ENCODE assay signal across 8 cellular contexts in genomic region chr4:140154572-140154891, GRCh38. TPM values are rescaled to one million over a fixed set of nuclear protein-coding genes. Genes with fewer than 3 reads are reported as not detected.
DNase-seq lines count a peak whose midpoint lies in the region; ATAC-seq and TF ChIP-seq lines count a peak whose summit lies in the region.

No MANE protein-coding gene starts in this region.

- H3K27ac Mint-ChIP-seq in activated CD4-positive, alpha-beta T cell treated with anti-CD3 and anti-CD28 coated beads for 36 hours, result peak overlapping the region; percentile 55
- H3K27ac Mint-ChIP-seq in activated naive CD8-positive, alpha-beta T cell treated with anti-CD3 and anti-CD28 coated beads for 36 hours, result peak overlapping the region; percentile 78

- WGBS in suprapubic skin, result 66% methylated on average over 3 of the region's 3 CpGs

- TF ChIP-seq CTCF in suprapubic skin (IDR thresholded peaks at IDR 0.05), result no peak

- H3K27ac ChIP-seq in suprapubic skin, result peak overlapping the region; percentile 94

- CTCF ChIA-PET in activated CD4-positive, alpha-beta T cell treated with anti-CD3 and anti-CD28 coated beads for 36 hours (lab: Charles Lee), result interaction anchor here (0.9 to 2.0 kb wide), 5 partner anchors 93 to 142 kb away, joined by 3 to 10 read pairs (median 7); no protein-coding TSS in a partner anchor

- peaks cover 37% of the 10 kb centered on the region for H3K4me1 Mint-ChIP-seq in activated CD4-positive, alpha-beta T cell treated with anti-CD3 and anti-CD28 coated beads for 36 hours
- peaks cover 44% of the 10 kb centered on the region for H3K4me1 Mint-ChIP-seq in activated naive CD8-positive, alpha-beta T cell treated with anti-CD3 and anti-CD28 coated beads for 36 hours

- peaks cover 8% of the 10 kb centered on the region for H3K27me3 Mint-ChIP-seq in activated CD4-positive, alpha-beta T cell treated with anti-CD3 and anti-CD28 coated beads for 36 hours
- H3K27me3 Mint-ChIP-seq in activated naive CD8-positive, alpha-beta T cell treated with anti-CD3 and anti-CD28 coated beads for 36 hours, result peaks cover 10% of the 10 kb centered on the region

- peak overlapping the region; percentile 86 for H3K4me3 Mint-ChIP-seq in activated CD4-positive, alpha-beta T cell treated with anti-CD3 and anti-CD28 coated beads for 36 hours
- H3K4me3 Mint-ChIP-seq in activated naive CD8-positive, alpha-beta T cell treated with anti-CD3 and anti-CD28 coated beads for 36 hours, result peak overlapping the region; percentile 88

- no peaks in the 10 kb centered on the region for H3K27me3 ChIP-seq in suprapubic skin

- H3K36me3 Mint-ChIP-seq in activated CD4-positive, alpha-beta T cell treated with anti-CD3 and anti-CD28 coated beads for 36 hours (ENCODE audit: low read depth), result peaks cover 1% of the 10 kb centered on the region
- H3K36me3 Mint-ChIP-seq in activated naive CD8-positive, alpha-beta T cell treated with anti-CD3 and anti-CD28 coated beads for 36 hours, result no peaks in the 10 kb centered on the region

- no peak for ATAC-seq in activated CD4-positive, alpha-beta T cell treated with anti-CD3 and anti-CD28 coated beads for 36 hours
- ATAC-seq in activated CD4-positive, CD25-positive, alpha-beta regulatory T cell treated with anti-CD3 and anti-CD28 coated beads, Interleukin-2, amount 50 U/mL, for 24 hours, result no peak

- intact Hi-C loops in activated CD4-positive, alpha-beta T cell treated with anti-CD3 and anti-CD28 coated beads for 36 hours (cut with DNase I, micrococcal nuclease), result loop anchor here (1.0 to 10.0 kb wide), 8 partner anchors 37 to 1137 kb away; partner anchors contain the start of genes NOCT (in 1 of the 2) and RAB33B (in 1 of the 2)

- POLR2A ChIA-PET in activated CD4-positive, alpha-beta T cell treated with anti-CD3 and anti-CD28 coated beads for 36 hours (lab: Charles Lee), result no interaction called here

- TF ChIP-seq EP300 in suprapubic skin (IDR thresholded peaks at IDR 0.05), result no peak

- peaks cover 7% of the 10 kb centered on the region for H3K4me1 ChIP-seq in suprapubic skin

- no peak for TF ChIP-seq POLR2A in suprapubic skin (IDR thresholded peaks at IDR 0.05)

- DNase-seq in activated CD4-positive, alpha-beta T cell treated with anti-CD3 and anti-CD28 coated beads for 36 hours, result no peak
- no peak for DNase-seq in activated CD4-positive, alpha-beta T cell treated with anti-CD3 and anti-CD28 coated beads for 4 hours
- no peak for DNase-seq in activated naive CD8-positive, alpha-beta T cell treated with anti-CD3 and anti-CD28 coated beads for 36 hours
- DNase-seq in kidney glomerular epithelial cell (lab: John Stamatoyannopoulos, UW) (peak; percentile 58), suprapubic skin (ENCODE audit: low spot score in 2 of 2) (no peak), DMS114 treated with DMSO at 0.1 percent for 48 hours (lab: John Stamatoyannopoulos, UW; ENCODE audit: unreplicated experiment) (no peak), SW 1271 (lab: John Stamatoyannopoulos, UW) (no peak)

- H3K9me3 ChIP-seq in suprapubic skin, result no peaks in the 10 kb centered on the region

- H3K36me3 ChIP-seq in suprapubic skin, result no peaks in the 10 kb centered on the region

- H3K9me3 Mint-ChIP-seq in activated CD4-positive, alpha-beta T cell treated with anti-CD3 and anti-CD28 coated beads for 36 hours (ENCODE audit: low read depth), result no peaks in the 10 kb centered on the region
- no peaks in the 10 kb centered on the region for H3K9me3 Mint-ChIP-seq in activated naive CD8-positive, alpha-beta T cell treated with anti-CD3 and anti-CD28 coated beads for 36 hours

- H3K4me3 ChIP-seq in suprapubic skin, result peak overlapping the region; percentile 59

RNA-seq across cellular contexts. Expression of gene MAML3, which starts 0.5 kb away (rescaled TPM):
- 1 to 10 TPM; 1.6 to 1.9 TPM for total RNA-seq in activated CD4-positive, alpha-beta T cell treated with anti-CD3 and anti-CD28 coated beads for 36 hours
- total RNA-seq in activated naive CD8-positive, alpha-beta T cell treated with anti-CD3 and anti-CD28 coated beads for 36 hours, result 1 to 10 TPM; 2.1 to 2.3 TPM
- 10 to 100 TPM; 18.2 to 42.7 (median 28.6) TPM for total RNA-seq in suprapubic skin

Comparison
In these comparisons a context has a peak if more than half of its experiments do, and no peak if none do; other contexts are left out.
1. RNA of gene MAML3, which starts 0.5 kb away (total RNA-seq): 18.2 to 42.7 TPM in suprapubic skin; 2.1 to 2.3 TPM in activated naive CD8-positive, alpha-beta T cell treated with anti-CD3 and anti-CD28 coated beads for 36 hours and 1.6 to 1.9 TPM in activated CD4-positive, alpha-beta T cell treated with anti-CD3 and anti-CD28 coated beads for 36 hours; every median in the first group is over 4 times any median in the second.